ENCODE assay signal across 13 cellular contexts in genomic region chr9:33827285-33827684, GRCh38. TPM values are rescaled to one million over a fixed set of nuclear protein-coding genes. Genes with fewer than 3 reads are reported as not detected.
"Had no signal": no experiment of that assay in that cellular context is flagged by ENCODE, and none has a peak within 500 bp of the region (broad histone marks: within the 10 kb centered on the region; RNA-seq: fewer than 3 reads in every experiment).

No MANE protein-coding gene starts in this region.

RNA-seq across cellular contexts. Expression of gene PRSS3, which starts 31.9 kb away (rescaled TPM):
- total RNA-seq: activated naive CD4-positive, alpha-beta T cell treated with anti-CD3 and anti-CD28 coated beads for 36 hours; activated naive CD4-positive, alpha-beta T cell treated with anti-CD3 and anti-CD28 coated beads, Interleukin-2, amount 50 U/mL, for 72 hours; activated naive CD8-positive, alpha-beta T cell treated with anti-CD3 and anti-CD28 coated beads for 36 hours; activated naive CD8-positive, alpha-beta T cell treated with anti-CD3 and anti-CD28 coated beads, Interleukin-2, amount 10 ng/mL, durations not matched to agents 7 days and 5 days; activated T-cell treated with anti-CD3 and anti-CD28 coated beads, Interleukin-2, amount 50 U/mL, for 72 hours; activated T-helper 1 cell treated with anti-CD3 and anti-CD28 coated beads, Interleukin-12 subunit alpha, Interleukin-12 subunit beta, Interleukin-2, Interleukin-4 antibody, amounts not matched to agents 30 ng/mL and 10 ng/mL and 1 ng/mL, durations not matched to agents 14 hours and 24 hours and 36 hours; activated T-helper 17 cell treated with anti-CD3 and anti-CD28 coated beads, Interleukin-2, amount 50 U/mL, for 72 hours; activated T-helper 2 cell treated with anti-CD3 and anti-CD28 coated beads, Interferon-gamma antibody, Interleukin-2, Interleukin-4, amounts not matched to agents 10 μg/mL and 5 μg/mL and 100 μg/mL, durations not matched to agents 14 hours and 24 hours and 36 hours; aorta; ascending aorta; astrocyte; cardiac muscle cell; cardiac septum had no signal
